Comparison of ENCODE assay signal across 8 cellular contexts in genomic region chr12:94101902-94102660, GRCh38. TPM values are rescaled to one million over a fixed set of nuclear protein-coding genes. Genes with fewer than 3 reads are reported as not detected.
DNase-seq lines count a peak whose midpoint lies in the region; TF ChIP-seq lines count a peak whose summit lies in the region.

No MANE protein-coding gene starts in this region.

- no peaks in the 10 kb centered on the region for H3K36me3 Mint-ChIP-seq in HFFc6 (ENCODE audit: low read depth)
- no peaks in the 10 kb centered on the region for H3K36me3 Mint-ChIP-seq in activated naive CD4-positive, alpha-beta T cell treated with anti-CD3 and anti-CD28 coated beads for 36 hours (ENCODE audit: low read depth)

- H3K4me3 Mint-ChIP-seq in HFFc6: peak overlapping the region; percentile 91
- H3K4me3 Mint-ChIP-seq in activated naive CD4-positive, alpha-beta T cell treated with anti-CD3 and anti-CD28 coated beads for 36 hours: peak overlapping the region; percentile 78

- intact Hi-C loops in activated naive CD4-positive, alpha-beta T cell treated with anti-CD3 and anti-CD28 coated beads for 36 hours (cut with micrococcal nuclease): loop anchor here (1.0 to 10.0 kb wide), 16 partner anchors 27 to 1527 kb away; partner anchors contain the start of gene UBE2N

- peaks cover 70% of the 10 kb centered on the region for H3K4me1 Mint-ChIP-seq in HFFc6 (ENCODE audit: low read depth)
- peaks cover 16% of the 10 kb centered on the region for H3K4me1 Mint-ChIP-seq in activated naive CD4-positive, alpha-beta T cell treated with anti-CD3 and anti-CD28 coated beads for 36 hours (ENCODE audit: low read depth)

- CTCF ChIA-PET in activated naive CD4-positive, alpha-beta T cell treated with anti-CD3 and anti-CD28 coated beads for 36 hours (lab: Charles Lee): interaction anchor here (0.6 to 6.1 kb wide), 69 partner anchors 8 to 1117 kb away, joined by 3 to 152 read pairs (median 4); partner anchors contain the start of gene SOCS2

- DNase-seq in GM03348 (ENCODE audit: low spot score) (peak; percentile 89), HFFc6 (peak; percentile 81), MV-4-11 (lab: John Stamatoyannopoulos, UW) (peak; percentile 83), SK-N-DZ (ENCODE audit: low spot score) (peak; percentile 85), glomerular endothelial cell (ENCODE audit: extremely low read depth, low read depth, low spot score) (peak; percentile 58), occipital lobe (lab: John Stamatoyannopoulos, UW) (peak; percentile 68), superior temporal gyrus (ENCODE audit: extremely low spot score) (peak; percentile 94)
- peak; percentile 93 for DNase-seq in activated naive CD4-positive, alpha-beta T cell treated with anti-CD3 and anti-CD28 coated beads for 36 hours

- H3K27ac Mint-ChIP-seq in HFFc6: peak overlapping the region; percentile 83; the same call in 1 of the 2 replicates
- H3K27ac Mint-ChIP-seq in activated naive CD4-positive, alpha-beta T cell treated with anti-CD3 and anti-CD28 coated beads for 36 hours: no peak overlapping the region

- H3K9me3 Mint-ChIP-seq in HFFc6: no peaks in the 10 kb centered on the region
- H3K9me3 Mint-ChIP-seq in activated naive CD4-positive, alpha-beta T cell treated with anti-CD3 and anti-CD28 coated beads for 36 hours: no peaks in the 10 kb centered on the region

- peak; percentile 87 for TF ChIP-seq CTCF in HFFc6 (IDR thresholded peaks at IDR 0.05)

- no peaks in the 10 kb centered on the region for H3K27me3 Mint-ChIP-seq in HFFc6 (ENCODE audit: insufficient read depth)
- no peaks in the 10 kb centered on the region for H3K27me3 Mint-ChIP-seq in activated naive CD4-positive, alpha-beta T cell treated with anti-CD3 and anti-CD28 coated beads for 36 hours (ENCODE audit: low read depth)

RNA-seq across cellular contexts. Expression of gene PLXNC1, which starts 46.3 kb away (rescaled TPM):
- total RNA-seq in HFFc6 (2021; fragmentation: NEBNext Ultra II Directional; extraction: Animal tissue kit (Norgen Biotek cat#: 25700)): under 1 TPM; 0.18 to 0.40 (median 0.22) TPM
- polyA plus RNA-seq in SK-N-DZ (2014; cell fraction: cytosol; rRNA removed): 0.50 and 0.96 TPM in 2 replicates
- 0.95 and 1.1 TPM in 2 replicates for polyA plus RNA-seq in SK-N-DZ (2014; cell fraction: nucleus; rRNA removed)
- total RNA-seq in activated naive CD4-positive, alpha-beta T cell treated with anti-CD3 and anti-CD28 coated beads for 36 hours: 1 to 10 TPM; 3.6 to 4.0 TPM
- total RNA-seq in glomerular endothelial cell: 0.15 and 0.99 TPM in 2 replicates
- 39.5 TPM for total RNA-seq in occipital lobe

Comparison
In these comparisons a context has a peak if more than half of its experiments do, and no peak if none do; other contexts are left out.
1. Peak in every context shown above with its lines: DNase-seq.